In genomic region chr4:107183155-107183774, GRCh38 we compare ENCODE assay signal across 8 cellular contexts.
DNase-seq lines count a peak whose midpoint lies in the region; ATAC-seq, FAIRE-seq and TF ChIP-seq lines count a peak whose summit lies in the region.

No MANE protein-coding gene starts in this region.

- H3K27me3 ChIP-seq in WERI-Rb-1 (ENCODE audit: insufficient read depth, low read depth, severe bottlenecking), result no peaks in the 10 kb centered on the region

- DNase-seq in CD1c-positive myeloid dendritic cell (ENCODE audit: extremely low spot score), result peak; percentile 48
- DNase-seq in GM18507 (ENCODE audit: extremely low spot score, insufficient read length, low read depth), result no peak
- DNase-seq in NB4 (ENCODE audit: low read depth), result peak; percentile 60
- peak; percentile 42 for DNase-seq in WERI-Rb-1
- no peak for DNase-seq in Right ventricle myocardium superior
- peak; percentile 74 for DNase-seq in renal cortical epithelial cell (ENCODE audit: low read depth)
- DNase-seq in ecto neural progenitor cell (ENCODE audit: low spot score), result no peak

- no peaks in the 10 kb centered on the region for H3K36me3 ChIP-seq in WERI-Rb-1

- H3K9me3 ChIP-seq in WERI-Rb-1 (ENCODE audit: severe bottlenecking), result no peaks in the 10 kb centered on the region

- FAIRE-seq in GM18507 (lab: Jason Lieb, UNC), result peak; percentile 81

- TF ChIP-seq CTCF in NB4 (IDR thresholded peaks at IDR 0.05; ENCODE audit: low read depth, low read length), result peak; percentile 54
- TF ChIP-seq CTCF in WERI-Rb-1 (IDR thresholded peaks at IDR 0.05; ENCODE audit: low read depth, low read length), result peak; percentile 80

- H3K27ac ChIP-seq in WERI-Rb-1, result no peak overlapping the region

- intact Hi-C loops in Right ventricle myocardium superior (cut with DNase I), result no loop called here

- peak; percentile 99 for ATAC-seq in HG02798 (IDR thresholded peaks at IDR 0.05; ENCODE audit: poor library complexity, unreplicated experiment)
- ATAC-seq in Right ventricle myocardium superior (ENCODE audit: poor library complexity), result peak; percentile 94

- no peak overlapping the region for H3K4me3 ChIP-seq in NB4 (ENCODE audit: low read depth, low read length)
- H3K4me3 ChIP-seq in WERI-Rb-1 (ENCODE audit: low read depth, low read length), result no peak overlapping the region

- no peak for TF ChIP-seq POLR2A in NB4 (IDR thresholded peaks at IDR 0.05; ENCODE audit: extremely low read depth, insufficient read length)

Comparison
In these comparisons a context has a peak if more than half of its experiments do, and no peak if none do; other contexts are left out.
1. DNase-seq: peak in CD1c-positive myeloid dendritic cell (single experiment), NB4 (single experiment), WERI-Rb-1 (single experiment) and renal cortical epithelial cell (single experiment); none in GM18507 (single experiment), Right ventricle myocardium superior (single experiment) and ecto neural progenitor cell (single experiment).